ENCODE assay signal across 6 cellular contexts in genomic region chr18:73835039-73835438, GRCh38.
"Had no signal": no experiment of that assay in that cellular context is flagged by ENCODE, and none has a peak within 500 bp of the region (broad histone marks: within the 10 kb centered on the region; RNA-seq: fewer than 3 reads in every experiment).

No MANE protein-coding gene starts in this region.

- H3K27ac ChIP-seq: HL-60 had no signal

- DNase-seq: KBM-7, KG1 had no signal

- H3K27ac Mint-ChIP-seq: IgD-negative memory B cell had no signal

- H3K27me3 Mint-ChIP-seq: IgD-negative memory B cell had no signal

- H3K36me3 Mint-ChIP-seq: IgD-negative memory B cell had no signal

- FAIRE-seq: HTR-8/SVneo, K562 had no signal

- H3K4me1 Mint-ChIP-seq: IgD-negative memory B cell had no signal

- H3K4me3 ChIP-seq: K562 had no signal

- ATAC-seq: K562 had no signal

- H3K4me3 Mint-ChIP-seq: IgD-negative memory B cell had no signal
